25 cellular contexts compared by ENCODE assay signal in genomic region chr12:43241971-43242370, GRCh38.
DNase-seq lines count a peak whose midpoint lies in the region; ATAC-seq and TF ChIP-seq lines count a peak whose summit lies in the region.
"Had no signal": no experiment of that assay in that cellular context is flagged by ENCODE, and none has a peak within 500 bp of the region (broad histone marks: within the 10 kb centered on the region; RNA-seq: fewer than 3 reads in every experiment).

No MANE protein-coding gene starts in this region.

- H2AFZ ChIP-seq in hepatocyte (no peak overlapping the region), smooth muscle cell (ENCODE audit: low read depth) (peak overlapping the region; percentile 78)

- H3K27me3 ChIP-seq in hepatocyte, result no peaks in the 10 kb centered on the region
- no peaks in the 10 kb centered on the region for H3K27me3 ChIP-seq in smooth muscle cell (ENCODE audit: low read depth)
- H3K27me3 ChIP-seq in aorta (ENCODE audit: control insufficient read depth in 1 of 2, insufficient read depth in 2 of 2, low read length in 1 of 2), result no peaks in the 10 kb centered on the region
- H3K27me3 ChIP-seq: BLaER1, body of pancreas, colonic mucosa, stomach had no signal

- WGBS in hepatocyte (ENCODE audit: low lambda C conversion rate, missing lambda C conversion rate), result 64% methylated on average over 2 of the region's 2 CpGs
- 30% methylated on average over 2 of the region's 2 CpGs for WGBS in smooth muscle cell (ENCODE audit: low lambda C conversion rate)
- WGBS in aorta, 2 donors, result 28 to 31% methylated on average over 2 of the region's 2 CpGs

- H3K4me1 ChIP-seq in hepatocyte (ENCODE audit: insufficient read depth), result no peaks in the 10 kb centered on the region
- H3K4me1 ChIP-seq in smooth muscle cell (ENCODE audit: low read depth), result peaks cover 9% of the 10 kb centered on the region
- peaks cover 2 to 3% of the 10 kb centered on the region in 2 donors for H3K4me1 ChIP-seq in aorta (ENCODE audit: control insufficient read depth in 1 of 2, insufficient read depth in 2 of 2, low read length in 2 of 2)
- H3K4me1 ChIP-seq: BLaER1, body of pancreas, colonic mucosa, prostate gland, stomach had no signal

- H3K4me3 ChIP-seq in choroid plexus epithelial cell (ENCODE audit: low read depth, low read length) (no peak overlapping the region), hepatocyte (no peak overlapping the region), smooth muscle cell (no peak overlapping the region), aorta (ENCODE audit: low read length in 2 of 2) (no peak overlapping the region)
- H3K4me3 ChIP-seq: BLaER1, body of pancreas, colonic mucosa, prostate gland, stomach had no signal

- H3K9me2 ChIP-seq in hepatocyte (replicated peaks; ENCODE audit: insufficient read depth), result no peaks in the 10 kb centered on the region

- no peak for ATAC-seq in HG03045 (IDR thresholded peaks at IDR 0.05; ENCODE audit: unreplicated experiment)
- ATAC-seq in aorta (ENCODE audit: low FRiP score), result no peak
- ATAC-seq: body of pancreas; left colon; natural killer cell treated with Interleukin-12 subunit alpha and Interleukin-12 subunit beta and Interleukin-15 and Interleukin-18, amount 100 ng/mL, for 72 hours; SK-N-SH treated with all-trans-retinoic acid at 6 μM for 48 hours had no signal

- DNase-seq in LHCN-M2 (ENCODE audit: low read depth) (peak; percentile 23), choroid plexus epithelial cell (ENCODE audit: low read depth) (peak; percentile 81), hepatocyte (ENCODE audit: low spot score) (no peak), smooth muscle cell (lab: John Stamatoyannopoulos, UW; ENCODE audit: unreplicated experiment) (no peak), aorta (no peak), OCI-M2 (lab: John Stamatoyannopoulos, UW; ENCODE audit: unreplicated experiment) (no peak)
- DNase-seq in stimulated activated CD4-positive, alpha-beta T cell treated with anti-CD3 and anti-CD28 coated beads, Interleukin-2, amount 100 ng/mL, for 48 hours, result no peak
- DNase-seq: activated B cell treated with CpG ODN at 0.5 μM for 24 hours; activated CD4-positive, alpha-beta memory T cell treated with anti-CD3 and anti-CD28 coated beads for 36 hours; activated naive CD4-positive, alpha-beta T cell treated with Interleukin-2 at 50 U/mL for 16 hours; body of pancreas; colonic mucosa; HCEC 1CT; Kasumi-1; left colon; mesendoderm; NCI-H1105; NCI-H524; RPMI8226; stomach had no signal

- peak overlapping the region; percentile 13 for H3K27ac ChIP-seq in hepatocyte
- H3K27ac ChIP-seq in smooth muscle cell (ENCODE audit: low read depth), result peak overlapping the region; percentile 77
- no peak overlapping the region for H3K27ac ChIP-seq in aorta (ENCODE audit: low read depth in 1 of 2, low read length in 2 of 2)
- H3K27ac ChIP-seq: BLaER1, body of pancreas, colonic mucosa, prostate gland, stomach had no signal

- no peaks in the 10 kb centered on the region for H3F3A ChIP-seq in smooth muscle cell (ENCODE audit: low read depth)

- no peaks in the 10 kb centered on the region for H3K79me2 ChIP-seq in hepatocyte
- no peaks in the 10 kb centered on the region for H3K79me2 ChIP-seq in smooth muscle cell (ENCODE audit: low read depth)

- no peaks in the 10 kb centered on the region for H3K36me3 ChIP-seq in hepatocyte (replicated peaks; ENCODE audit: insufficient read depth, low read depth)
- no peaks in the 10 kb centered on the region for H3K36me3 ChIP-seq in smooth muscle cell (ENCODE audit: low read depth)
- H3K36me3 ChIP-seq in aorta (ENCODE audit: control insufficient read depth in 1 of 2, insufficient read depth in 2 of 2, low read length in 1 of 2), result no peaks in the 10 kb centered on the region
- H3K36me3 ChIP-seq: BLaER1, colonic mucosa, prostate gland, stomach had no signal

- no peak for TF ChIP-seq CTCF in choroid plexus epithelial cell (conservative IDR thresholded peaks at IDR 0.05; ENCODE audit: low read depth, low read length)
- no peak for TF ChIP-seq CTCF in hepatocyte (IDR thresholded peaks at IDR 0.05; ENCODE audit: poor library complexity)
- TF ChIP-seq CTCF in smooth muscle cell (IDR thresholded peaks at IDR 0.05; ENCODE audit: borderline replicate concordance, insufficient read depth, poor library complexity, severe bottlenecking), result no peak

- no peak overlapping the region for H3K9ac ChIP-seq in smooth muscle cell (ENCODE audit: low read depth)
- H3K9ac ChIP-seq: BLaER1 had no signal

- H3K9me3 ChIP-seq in hepatocyte (ENCODE audit: low read depth) (no peaks in the 10 kb centered on the region), smooth muscle cell (replicated peaks; ENCODE audit: low read depth) (no peaks in the 10 kb centered on the region), aorta (ENCODE audit: control insufficient read depth, low read length) (no peaks in the 10 kb centered on the region)
- H3K9me3 ChIP-seq: BLaER1, body of pancreas, colonic mucosa, prostate gland, stomach had no signal

- H4K20me1 ChIP-seq in hepatocyte (ENCODE audit: insufficient read depth, poor library complexity, severe bottlenecking), result no peaks in the 10 kb centered on the region
- no peaks in the 10 kb centered on the region for H4K20me1 ChIP-seq in smooth muscle cell (ENCODE audit: low read depth)
- H4K20me1 ChIP-seq: BLaER1 had no signal

- intact Hi-C loops in aorta (cut with DNase I), result no loop called here

- H3K4me2 ChIP-seq in hepatocyte (peak overlapping the region; percentile 40), smooth muscle cell (peak overlapping the region; percentile 77)
- H3K4me2 ChIP-seq: BLaER1 had no signal

Comparison
In these comparisons a context has a peak if more than half of its experiments do, and no peak if none do; other contexts are left out.
1. DNase-seq: peak in LHCN-M2 (single experiment) and choroid plexus epithelial cell (single experiment); none in hepatocyte (single experiment), smooth muscle cell (single experiment), stimulated activated CD4-positive, alpha-beta T cell treated with anti-CD3 and anti-CD28 coated beads, Interleukin-2, amount 100 ng/mL, for 48 hours (0 of 2), aorta (0 of 2) and OCI-M2 (single experiment).
2. H3K27ac ChIP-seq: peak in hepatocyte (single experiment) and smooth muscle cell (single experiment); none in aorta (0 of 2).